In the genomic region with DNA sequence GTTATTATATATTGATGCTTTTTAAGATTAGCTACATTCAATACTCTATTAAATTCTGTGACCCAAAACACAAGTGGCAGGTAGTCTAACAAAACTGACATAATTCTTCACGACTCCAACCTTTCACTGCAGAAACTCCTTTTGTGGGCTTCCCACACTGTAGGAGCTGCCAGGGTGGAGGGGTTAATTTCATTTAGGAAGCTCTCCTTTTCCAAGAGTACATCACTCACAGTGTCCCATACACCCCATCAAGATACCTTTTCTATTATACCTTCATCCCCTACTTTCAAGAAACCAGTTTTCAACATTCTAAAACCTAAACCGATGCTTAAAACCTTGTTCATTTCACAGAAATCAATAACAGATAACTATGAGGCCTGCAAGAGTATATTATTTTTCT, we compare ENCODE assay signal across 8 cellular contexts. TPM values are rescaled to one million over a fixed set of nuclear protein-coding genes. Genes with fewer than 3 reads are reported as not detected.
A peak's percentile ranks its signal among the peaks of the same experiment; 100 is the strongest.
DNase-seq lines count a peak whose midpoint lies in the region; TF ChIP-seq lines count a peak whose summit lies in the region.

No MANE protein-coding gene starts in this region.

- H3K36me3 ChIP-seq in fibroblast of lung (ENCODE audit: control insufficient read depth, insufficient read depth, low read length) (no peaks in the 10 kb centered on the region), rectal smooth muscle tissue (ENCODE audit: control insufficient read depth, insufficient read depth, low read length) (no peaks in the 10 kb centered on the region)

- TF ChIP-seq CTCF in RWPE1 (conservative IDR thresholded peaks at IDR 0.05; ENCODE audit: low read depth) (no peak), fibroblast of lung (conservative IDR thresholded peaks at IDR 0.05 in 1 of 2, IDR thresholded peaks at IDR 0.05 in 1 of 2; ENCODE audit: low read depth in 1 of 2, low read length in 2 of 2) (no peak)

- no peaks in the 10 kb centered on the region for H4K20me1 ChIP-seq in fibroblast of lung (ENCODE audit: control insufficient read depth, extremely low read depth, insufficient read depth, low read length)

- DNase-seq in DMS53 (lab: John Stamatoyannopoulos, UW) (peak; percentile 2), DMS53 treated with DMSO at 0.1 percent for 48 hours (lab: John Stamatoyannopoulos, UW; ENCODE audit: unreplicated experiment) (no peak), RWPE1 (ENCODE audit: low spot score) (peak; percentile 13), fibroblast of lung (ENCODE audit: low read depth in 2 of 2) (no peak), NOMO-1 treated with dmso at 0.1 percent for 144 hours (lab: John Stamatoyannopoulos, UW; ENCODE audit: unreplicated experiment) (no peak), HPDE6-E6E7 (ENCODE audit: extremely low spot score) (no peak), posterior cingulate gyrus (no peak)

- H3K9me3 ChIP-seq in fibroblast of lung (ENCODE audit: control insufficient read depth, insufficient read depth, low read depth, low read length): no peaks in the 10 kb centered on the region

- intact Hi-C loops in posterior cingulate gyrus (cut with DNase I): no loop called here

- H3K4me3 ChIP-seq in fibroblast of lung (replicated peaks in 1 of 4; ENCODE audit: control extremely low read depth in 1 of 4, insufficient read depth in 1 of 4, low read depth in 3 of 4, low read length in 4 of 4) (peak overlapping the region; percentile 79 to 99 (median 86)), rectal smooth muscle tissue (ENCODE audit: low read length) (peak overlapping the region; percentile 88)

- POLR2A ChIA-PET in RWPE1 (lab: Yijun Ruan, JAX; ENCODE audit: low non-redundant PET): no interaction called here

- H3K9ac ChIP-seq in fibroblast of lung (ENCODE audit: insufficient read depth, low read length): peak overlapping the region; percentile 89
- peak overlapping the region; percentile 21 for H3K9ac ChIP-seq in rectal smooth muscle tissue (ENCODE audit: low read length)

- peaks cover 45% of the 10 kb centered on the region for H3K79me2 ChIP-seq in fibroblast of lung (ENCODE audit: control insufficient read depth, insufficient read depth, low read length)

- CTCF ChIA-PET in RWPE1 (lab: Yijun Ruan, JAX): no interaction called here

- no peaks in the 10 kb centered on the region for H3K27me3 ChIP-seq in fibroblast of lung (ENCODE audit: control insufficient read depth, insufficient read depth, low read length)
- H3K27me3 ChIP-seq in rectal smooth muscle tissue (ENCODE audit: control insufficient read depth, insufficient read depth, low read length): no peaks in the 10 kb centered on the region

- peaks cover 4% of the 10 kb centered on the region for H3K4me1 ChIP-seq in fibroblast of lung (ENCODE audit: control insufficient read depth, extremely low read depth, insufficient read depth, low read length)
- H3K4me1 ChIP-seq in rectal smooth muscle tissue (ENCODE audit: control insufficient read depth, insufficient read depth, low read length): peaks cover 4% of the 10 kb centered on the region

- no peak overlapping the region for H3K27ac ChIP-seq in RWPE1
- H3K27ac ChIP-seq in fibroblast of lung (ENCODE audit: insufficient read depth, low read length): peak overlapping the region; percentile 85
- no peak overlapping the region for H3K27ac ChIP-seq in rectal smooth muscle tissue (ENCODE audit: low read depth, low read length)

- no peak overlapping the region for H2AFZ ChIP-seq in fibroblast of lung (ENCODE audit: low read length)

- peak overlapping the region; percentile 91 for H3K4me2 ChIP-seq in fibroblast of lung (ENCODE audit: extremely low read depth, insufficient read depth, low read length)

RNA-seq across cellular contexts. Expression of a gene that starts 0.8 kb away (rescaled TPM):
- total RNA-seq in fibroblast of lung: 7.4 and 10.2 TPM in 2 replicates
- 7.0 and 8.1 TPM in 2 replicates for polyA plus RNA-seq in fibroblast of lung
- 4.6 and 4.9 TPM in 2 replicates for polyA plus RNA-seq in fibroblast of lung (2012)
- polyA minus RNA-seq in fibroblast of lung (ENCODE audit: low replicate concordance): 5.4 and 5.5 TPM in 2 replicates

Comparison
In these comparisons a context has a peak if more than half of its experiments do, and no peak if none do; other contexts are left out.
1. DNase-seq: peak in DMS53 (single experiment) and RWPE1 (single experiment); none in DMS53 treated with DMSO at 0.1 percent for 48 hours (single experiment), fibroblast of lung (0 of 2), NOMO-1 treated with dmso at 0.1 percent for 144 hours (single experiment), HPDE6-E6E7 (single experiment) and posterior cingulate gyrus (0 of 10).